29 cellular contexts compared by ENCODE assay signal in the genomic region with DNA sequence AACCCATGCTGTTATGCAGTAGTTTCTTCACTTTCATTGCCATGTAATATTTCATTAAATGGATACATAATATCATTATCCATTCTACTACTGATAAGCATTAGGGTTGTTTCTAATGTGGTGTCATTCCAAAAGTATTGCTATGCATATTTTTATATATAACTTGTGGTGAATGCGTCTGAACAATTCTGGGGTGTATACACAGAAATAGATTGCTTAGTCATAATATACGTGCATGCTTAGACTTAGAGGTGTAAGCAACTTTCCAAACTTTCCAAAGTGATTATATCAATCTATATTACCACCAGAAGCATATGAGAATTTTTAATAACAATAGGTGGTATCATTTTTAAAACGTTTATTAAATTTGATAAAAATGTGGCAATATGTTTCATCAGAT.
"Had no signal": no experiment of that assay in that cellular context is flagged by ENCODE, and none has a peak within 500 bp of the region (broad histone marks: within the 10 kb centered on the region; RNA-seq: fewer than 3 reads in every experiment).

No MANE protein-coding gene starts in this region.

- H3K27ac ChIP-seq: neutrophil, ovary, parathyroid adenoma, psoas muscle, right lobe of liver, sigmoid colon, suprapubic skin, testis, tibial artery, upper lobe of left lung, vagina had no signal

- H3K36me3 ChIP-seq: neutrophil, ovary, right lobe of liver, sigmoid colon, suprapubic skin, tibial artery, upper lobe of left lung, vagina had no signal

- H3K9me3 ChIP-seq: neutrophil, ovary, psoas muscle, right lobe of liver, sigmoid colon, suprapubic skin, testis, tibial artery, upper lobe of left lung, vagina had no signal

- H3K27me3 ChIP-seq: neutrophil, ovary, right lobe of liver, sigmoid colon, suprapubic skin, testis, tibial artery, upper lobe of left lung, vagina had no signal

- H3K4me3 ChIP-seq: ovary, psoas muscle, right lobe of liver, sigmoid colon, suprapubic skin, testis, tibial artery, upper lobe of left lung, vagina had no signal

- ATAC-seq: naive thymus-derived CD8-positive, alpha-beta T cell; natural killer cell treated with Interleukin-12 subunit alpha and Interleukin-12 subunit beta and Interleukin-15 and Interleukin-18, amount 100 ng/mL, for 72 hours; psoas muscle; right cardiac atrium; right lobe of liver; stimulated activated memory B cell treated with anti-CD40 and anti-IgM and Interleukin-4, amounts not matched to agents 10 μg/mL and 1 μg/mL and 100 μg/mL, for 72 hours; stimulated activated naive CD8-positive, alpha-beta T cell treated with anti-CD3 and anti-CD28 coated beads, Interleukin-15, amount 100 ng/mL, for 72 hours; stimulated activated naive CD8-positive, alpha-beta T cell treated with anti-CD3 and anti-CD28 coated beads, Interleukin-15, Interleukin-2, amounts not matched to agents 100 U/mL and 50 U/mL, for 24 hours had no signal

- H3K4me1 ChIP-seq: parathyroid adenoma, psoas muscle, right lobe of liver, sigmoid colon, suprapubic skin, testis, tibial artery, upper lobe of left lung, vagina had no signal

- DNase-seq: naive thymus-derived CD8-positive, alpha-beta T cell; nephron progenitor cell; nucleus accumbens; ovary; posterior cingulate gyrus; psoas muscle; right cardiac atrium; right lobe of liver; sigmoid colon; small intestine; stimulated activated CD4-positive, alpha-beta T cell treated with anti-CD3 and anti-CD28 coated beads, Interleukin-12 subunit alpha, Interleukin-12 subunit beta, amount 100 ng/mL, for 4 hours; stimulated activated CD4-positive, alpha-beta T cell treated with anti-CD3 and anti-CD28 coated beads, Interleukin-1b, Interleukin-23, amount 100 ng/mL, for 48 hours; stimulated activated CD4-positive, alpha-beta T cell treated with anti-CD3 and anti-CD28 coated beads, Interleukin-4, amount 100 ng/mL, for 1 hour; stimulated activated CD4-positive, alpha-beta T cell treated with anti-CD3 and anti-CD28 coated beads, Interleukin-4, amount 100 ng/mL, for 4 hours; stimulated activated CD8-positive, alpha-beta memory T cell treated with anti-CD3 and anti-CD28 coated beads, Interleukin-4, amount 100 ng/mL, for 48 hours; stimulated activated naive CD4-positive, alpha-beta T cell; stimulated activated naive CD8-positive, alpha-beta T cell treated with anti-CD3 and anti-CD28 coated beads, Interleukin-15, amount 100 ng/mL, for 72 hours; stimulated activated naive CD8-positive, alpha-beta T cell treated with anti-CD3 and anti-CD28 coated beads, Interleukin-15, Interleukin-2, amounts not matched to agents 100 U/mL and 50 U/mL, for 24 hours; substantia nigra; testis; tibial artery; trophoblast cell; upper lobe of left lung had no signal
